Comparison of ENCODE assay signal across 11 cellular contexts in genomic region chr11:57481915-57482781, GRCh38. TPM values are rescaled to one million over a fixed set of nuclear protein-coding genes. Genes with fewer than 3 reads are reported as not detected.
A peak's percentile ranks its signal among the peaks of the same experiment; 100 is the strongest.
DNase-seq lines count a peak whose midpoint lies in the region; ATAC-seq and TF ChIP-seq lines count a peak whose summit lies in the region.
"Had no signal": no experiment of that assay in that cellular context is flagged by ENCODE, and none has a peak within 500 bp of the region (broad histone marks: within the 10 kb centered on the region; RNA-seq: fewer than 3 reads in every experiment).

No MANE protein-coding gene starts in this region.

- peak overlapping the region; percentile 72; the same call in 1 of the 2 replicates for H3K4me3 ChIP-seq in ACC112 (ENCODE audit: low read depth, low read length)
- H3K4me3 ChIP-seq in HEK293 (ENCODE audit: low read depth, low read length), result no peak overlapping the region
- peak overlapping the region; percentile 19 for H3K4me3 ChIP-seq in colonic mucosa

- DNase-seq in colonic mucosa (no peak), cerebellum (ENCODE audit: low spot score) (no peak), NCI-H1436 (lab: John Stamatoyannopoulos, UW) (no peak), kidney tubule cell (ENCODE audit: low spot score) (no peak)
- DNase-seq in naive thymus-derived CD8-positive, alpha-beta T cell, result no peak
- DNase-seq: Calu3, KBM-7, midbrain had no signal

- H3K27ac ChIP-seq in ACC112 (ENCODE audit: low read depth, low read length) (no peak overlapping the region), HEK293 (ENCODE audit: extremely low read depth, low read depth, low read length) (no peak overlapping the region), colonic mucosa (no peak overlapping the region)

- H3K4me3 Mint-ChIP-seq in naive thymus-derived CD8-positive, alpha-beta T cell, result peak overlapping the region in 6 of 10 donors; percentile 25 to 56 (median 38)

- intact Hi-C loops in colonic mucosa (cut with DNase I), result no loop called here

- peaks cover 4 to 19% (median 8%) of the 10 kb centered on the region in 5 donors for H3K27me3 Mint-ChIP-seq in naive thymus-derived CD8-positive, alpha-beta T cell

- TF ChIP-seq CTCF in HEK293 (tag by site-specific recombination; IDR thresholded peaks at IDR 0.05) (no peak), colonic mucosa (IDR thresholded peaks at IDR 0.05) (no peak)

- H3K27me3 ChIP-seq in ACC112 (ENCODE audit: insufficient read depth, low read length), result peaks cover 24% of the 10 kb centered on the region
- peaks cover 11% of the 10 kb centered on the region for H3K27me3 ChIP-seq in colonic mucosa

- H3K4me1 ChIP-seq in ACC112 (ENCODE audit: control insufficient read depth, insufficient read depth, low read length, unreplicated experiment) (no peaks in the 10 kb centered on the region), HEK293 (ENCODE audit: control insufficient read depth, insufficient read depth, low read length) (no peaks in the 10 kb centered on the region; the same call in 1 of the 2 replicates), colonic mucosa (peaks cover 8% of the 10 kb centered on the region)

- no peak overlapping the region for H3K9ac ChIP-seq in colonic mucosa (ENCODE audit: low read depth in 2 of 2, low read length in 2 of 2)

- H3K9me3 ChIP-seq in HEK293 (ENCODE audit: control insufficient read depth, insufficient read depth, low read depth, low read length) (no peaks in the 10 kb centered on the region), colonic mucosa (no peaks in the 10 kb centered on the region)

- CTCF ChIA-PET in HEK293 (lab: Yijun Ruan, JAX), result interaction anchor here (0.6 to 8.9 kb wide), 16 partner anchors 9 to 345 kb away, joined by 3 to 140 read pairs (median 4); partner anchors contain the start of gene RTN4RL2

- H3K27ac Mint-ChIP-seq in naive thymus-derived CD8-positive, alpha-beta T cell, result peak overlapping the region in 1 of 10 donors; percentile 43

- H3K36me3 ChIP-seq in ACC112 (ENCODE audit: insufficient read depth, low read length) (no peaks in the 10 kb centered on the region), HEK293 (ENCODE audit: control insufficient read depth in 2 of 2, insufficient read depth in 1 of 2, low read length in 2 of 2) (peaks cover 0 to 18% of the 10 kb centered on the region in 2 experiments; a peak in 1 of 3 replicates), colonic mucosa (no peaks in the 10 kb centered on the region)

- POLR2A ChIA-PET in HEK293 (lab: Yijun Ruan, JAX), result interaction anchor here (0.6 kb wide), 1 partner anchor 185 kb away, joined by 3 read pairs; no protein-coding TSS in a partner anchor
- POLR2A ChIA-PET in naive thymus-derived CD8-positive, alpha-beta T cell (lab: Charles Lee), result interaction anchor here (1.0 to 1.9 kb wide), 2 partner anchors 21 to 25 kb away, joined by 3 to 5 read pairs; partner anchors contain the start of gene RTN4RL2

- H3K79me2 ChIP-seq in ACC112 (ENCODE audit: control insufficient read depth, insufficient read depth, low read length, unreplicated experiment), result no peaks in the 10 kb centered on the region

- H3K4me1 Mint-ChIP-seq in naive thymus-derived CD8-positive, alpha-beta T cell, result peaks cover 4 to 30% (median 12%) of the 10 kb centered on the region in 4 donors

- H3K36me3 Mint-ChIP-seq in naive thymus-derived CD8-positive, alpha-beta T cell, result peaks cover 5 to 30% (median 23%) of the 10 kb centered on the region in 3 donors

- ATAC-seq in naive thymus-derived CD8-positive, alpha-beta T cell, result no peak
- ATAC-seq in HG03442 (IDR thresholded peaks at IDR 0.05; ENCODE audit: unreplicated experiment), result no peak

- no peaks in the 10 kb centered on the region for H3K9me3 Mint-ChIP-seq in naive thymus-derived CD8-positive, alpha-beta T cell

- no peak overlapping the region for H2AFZ ChIP-seq in ACC112 (ENCODE audit: low read length, unreplicated experiment)

TF ChIP-seq in HEK293, 187 proteins besides CTCF, POLR2A, EP300 and RAD21:
- no peak for TF ChIP-seq ZNF837 (tag by site-specific recombination; IDR thresholded peaks at IDR 0.05)
- TF ChIP-seq, protein P1, sequence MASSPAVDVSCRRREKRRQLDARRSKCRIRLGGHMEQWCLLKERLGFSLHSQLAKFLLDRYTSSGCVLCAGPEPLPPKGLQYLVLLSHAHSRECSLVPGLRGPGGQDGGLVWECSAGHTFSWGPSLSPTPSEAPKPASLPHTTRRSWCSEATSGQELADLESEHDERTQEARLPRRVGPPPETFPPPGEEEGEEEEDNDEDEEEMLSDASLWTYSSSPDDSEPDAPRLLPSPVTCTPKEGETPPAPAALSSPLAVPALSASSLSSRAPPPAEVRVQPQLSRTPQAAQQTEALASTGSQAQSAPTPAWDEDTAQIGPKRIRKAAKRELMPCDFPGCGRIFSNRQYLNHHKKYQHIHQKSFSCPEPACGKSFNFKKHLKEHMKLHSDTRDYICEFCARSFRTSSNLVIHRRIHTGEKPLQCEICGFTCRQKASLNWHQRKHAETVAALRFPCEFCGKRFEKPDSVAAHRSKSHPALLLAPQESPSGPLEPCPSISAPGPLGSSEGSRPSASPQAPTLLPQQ (tag by site-specific recombination; IDR thresholded peaks at IDR 0.05), result no peak
- peak; percentile 1; the same call in 1 of the 2 replicates for TF ChIP-seq ZBTB20 (tag by site-specific recombination; IDR thresholded peaks at IDR 0.05)
- TF ChIP-seq ZNF24 (tag by site-specific recombination; IDR thresholded peaks at IDR 0.05), result no peak

RNA-seq across cellular contexts. Expression of gene RTN4RL2, which starts 21.8 kb away (rescaled TPM):
- under 1 TPM; 0.54 to 0.82 TPM for total RNA-seq in colonic mucosa
- total RNA-seq in naive thymus-derived CD8-positive, alpha-beta T cell, result not detected
- polyA plus RNA-seq in naive thymus-derived CD8-positive, alpha-beta T cell, result under 1 TPM in 2 of 3 donors, not detected in 1; 0.09 to 0.21 TPM
- 1.2 TPM for total RNA-seq in cerebellum

RNA-seq across cellular contexts. Expression of gene SLC43A1, which starts 33.4 kb away (rescaled TPM):
- total RNA-seq in colonic mucosa, result 10 to 100 TPM in 1 of 2 donors, 1 to 10 TPM in 1; 8.7 to 19.0 TPM
- 10 to 100 TPM; 27.2 to 27.8 TPM for total RNA-seq in naive thymus-derived CD8-positive, alpha-beta T cell
- polyA plus RNA-seq in naive thymus-derived CD8-positive, alpha-beta T cell, result 10 to 100 TPM; 15.3 to 23.2 (median 21.4) TPM
- 3.3 TPM for total RNA-seq in cerebellum

RNA-seq across cellular contexts. Expression of gene TIMM10, which starts 48.4 kb away (rescaled TPM):
- total RNA-seq in colonic mucosa (10 to 100 TPM; 54.8 to 67.1 TPM), cerebellum (20.4 TPM)
- total RNA-seq in naive thymus-derived CD8-positive, alpha-beta T cell, result 10 to 100 TPM; 26.6 to 30.2 TPM
- 10 to 100 TPM; 66.1 to 86.5 (median 70.5) TPM for polyA plus RNA-seq in naive thymus-derived CD8-positive, alpha-beta T cell

RNA-seq across cellular contexts. Expression of gene SLC43A3, which starts 55.2 kb away (rescaled TPM):
- total RNA-seq in colonic mucosa, result 10 to 100 TPM; 10.6 to 21.4 TPM
- total RNA-seq in naive thymus-derived CD8-positive, alpha-beta T cell, result 10 to 100 TPM; 14.5 to 17.4 TPM
- 10 to 100 TPM; 11.4 to 13.7 (median 11.5) TPM for polyA plus RNA-seq in naive thymus-derived CD8-positive, alpha-beta T cell
- total RNA-seq in cerebellum, result 11.1 TPM

RNA-seq across cellular contexts. Expression of gene SMTNL1, which starts 55.2 kb away (rescaled TPM):
- total RNA-seq in colonic mucosa, result not detected
- total RNA-seq in naive thymus-derived CD8-positive, alpha-beta T cell, result not detected
- polyA plus RNA-seq in naive thymus-derived CD8-positive, alpha-beta T cell, result under 1 TPM in 2 of 3 donors, not detected in 1; 0.12 to 0.37 TPM
- not detected for total RNA-seq in cerebellum
- total RNA-seq: Calu3 had no signal
